8 cellular contexts compared by ENCODE assay signal in the genomic region with DNA sequence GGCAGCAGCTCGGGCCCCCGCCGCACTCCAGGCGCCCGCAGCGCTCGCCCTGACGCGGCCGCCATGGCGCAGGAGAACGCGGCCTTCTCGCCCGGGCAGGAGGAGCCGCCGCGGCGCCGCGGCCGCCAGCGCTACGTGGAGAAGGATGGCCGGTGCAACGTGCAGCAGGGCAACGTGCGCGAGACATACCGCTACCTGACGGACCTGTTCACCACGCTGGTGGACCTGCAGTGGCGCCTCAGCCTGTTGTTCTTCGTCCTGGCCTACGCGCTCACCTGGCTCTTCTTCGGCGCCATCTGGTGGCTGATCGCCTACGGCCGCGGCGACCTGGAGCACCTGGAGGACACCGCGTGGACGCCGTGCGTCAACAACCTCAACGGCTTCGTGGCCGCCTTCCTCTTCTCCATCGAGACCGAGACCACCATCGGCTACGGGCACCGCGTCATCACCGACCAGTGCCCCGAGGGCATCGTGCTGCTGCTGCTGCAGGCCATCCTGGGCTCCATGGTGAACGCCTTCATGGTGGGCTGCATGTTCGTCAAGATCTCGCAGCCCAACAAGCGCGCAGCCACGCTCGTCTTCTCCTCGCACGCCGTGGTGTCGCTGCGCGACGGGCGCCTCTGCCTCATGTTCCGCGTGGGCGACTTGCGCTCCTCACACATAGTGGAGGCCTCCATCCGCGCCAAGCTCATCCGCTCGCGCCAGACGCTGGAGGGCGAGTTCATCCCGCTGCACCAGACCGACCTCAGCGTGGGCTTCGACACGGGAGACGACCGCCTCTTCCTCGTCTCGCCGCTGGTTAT. TPM values are rescaled to one million over a fixed set of nuclear protein-coding genes. Genes with fewer than 3 reads are reported as not detected.
A peak's percentile ranks its signal among the peaks of the same experiment; 100 is the strongest.
DNase-seq lines count a peak whose midpoint lies in the region; ATAC-seq, FAIRE-seq and TF ChIP-seq lines count a peak whose summit lies in the region.

No MANE protein-coding gene starts in this region.

- no peak overlapping the region for H3K4me2 ChIP-seq in OCI-LY7 (ENCODE audit: low read length)

- no TSS peak for BruUV-seq in OCI-LY7 (replicated peaks; lab: Mats Ljungman, UMichigan)

- no peaks in the 10 kb centered on the region for H3K9me3 Mint-ChIP-seq in activated naive CD4-positive, alpha-beta T cell treated with anti-CD3 and anti-CD28 coated beads, Interleukin-2, amount 50 U/mL, for 24 hours

- peak; percentile 65 for ATAC-seq in HG02759 (IDR thresholded peaks at IDR 0.05; ENCODE audit: unreplicated experiment)
- peak; percentile 54 to 71 (median 60) for ATAC-seq in psoas muscle
- ATAC-seq in GM21737 (IDR thresholded peaks at IDR 0.05; ENCODE audit: unreplicated experiment) = no peak

- TF ChIP-seq CTCF in D721Med (IDR thresholded peaks at IDR 0.05; ENCODE audit: insufficient read depth, missing control alignments) (peak; percentile 72), OCI-LY7 (conservative IDR thresholded peaks at IDR 0.05; ENCODE audit: low read length) (peak; percentile 62), psoas muscle (IDR thresholded peaks at IDR 0.05) (peak; percentile 54), uterus (IDR thresholded peaks at IDR 0.05) (peak; percentile 47 to 65 (median 52))

- H3K36me3 ChIP-seq in OCI-LY7 (ENCODE audit: insufficient read depth, low read length) (peaks cover 14% of the 10 kb centered on the region), psoas muscle (ENCODE audit: insufficient read depth in 1 of 2, low read depth in 1 of 2) (no peaks in the 10 kb centered on the region), uterus (no peaks in the 10 kb centered on the region)

- no peak overlapping the region for H2AFZ ChIP-seq in OCI-LY7 (ENCODE audit: low read length)

- CTCF ChIA-PET in OCI-LY7 (lab: Charles Lee; ENCODE audit: unreplicated experiment) = interaction anchor here (1.1 kb wide), 1 partner anchor 12 kb away, joined by 3 read pairs; no protein-coding TSS in a partner anchor

- H3K79me2 ChIP-seq in OCI-LY7 (ENCODE audit: insufficient read depth, low read depth, low read length) = no peaks in the 10 kb centered on the region

- no peaks in the 10 kb centered on the region for H3K4me1 ChIP-seq in OCI-LY7 (ENCODE audit: insufficient read depth, low read length, poor library complexity, severe bottlenecking)
- H3K4me1 ChIP-seq in psoas muscle = no peaks in the 10 kb centered on the region
- no peaks in the 10 kb centered on the region for H3K4me1 ChIP-seq in uterus

- H3K9me3 ChIP-seq in OCI-LY7 (ENCODE audit: low read length) = no peaks in the 10 kb centered on the region
- H3K9me3 ChIP-seq in psoas muscle = no peaks in the 10 kb centered on the region
- no peaks in the 10 kb centered on the region for H3K9me3 ChIP-seq in uterus

- H3K4me3 ChIP-seq in OCI-LY7 (ENCODE audit: low read depth, low read length, poor library complexity, severe bottlenecking) (no peak overlapping the region), psoas muscle (peak overlapping the region; percentile 57), uterus (peak overlapping the region in 1 of 2 donors; percentile 29)

- no peaks in the 10 kb centered on the region for H3K9me2 ChIP-seq in OCI-LY7 (ENCODE audit: insufficient read depth, low read length)

- H3K36me3 Mint-ChIP-seq in activated naive CD4-positive, alpha-beta T cell treated with anti-CD3 and anti-CD28 coated beads, Interleukin-2, amount 50 U/mL, for 24 hours = no peaks in the 10 kb centered on the region

- DNase-seq in D721Med (ENCODE audit: insufficient read length, low spot score) = peak; percentile 74
- no peak for DNase-seq in OCI-LY7 (ENCODE audit: low spot score)
- DNase-seq in cardiac septum (ENCODE audit: low spot score) = peak; percentile 85
- DNase-seq in psoas muscle = peak; percentile 48 to 71
- DNase-seq in uterus = peak in 1 of 2 donors; percentile 55

- peaks cover 14% of the 10 kb centered on the region for H3K4me1 Mint-ChIP-seq in activated naive CD4-positive, alpha-beta T cell treated with anti-CD3 and anti-CD28 coated beads, Interleukin-2, amount 50 U/mL, for 24 hours

- FAIRE-seq in D721Med (lab: Jason Lieb, UNC) = no peak

- no peak overlapping the region for H3K27ac ChIP-seq in OCI-LY7 (ENCODE audit: low read depth, low read length, poor library complexity, severe bottlenecking)
- no peak overlapping the region for H3K27ac ChIP-seq in psoas muscle
- no peak overlapping the region for H3K27ac ChIP-seq in uterus

- H3K27me3 ChIP-seq in psoas muscle (ENCODE audit: insufficient read depth in 3 of 3, low read length in 2 of 3) (peaks cover 0 to 21% (median 0%) of the 10 kb centered on the region in 3 donors), uterus (peaks cover 0 to 13% of the 10 kb centered on the region in 2 donors)

- H3K4me3 Mint-ChIP-seq in activated naive CD4-positive, alpha-beta T cell treated with anti-CD3 and anti-CD28 coated beads, Interleukin-2, amount 50 U/mL, for 24 hours = peak overlapping the region; percentile 71

- POLR2A ChIA-PET in OCI-LY7 (lab: Charles Lee) = no interaction called here

- no peaks in the 10 kb centered on the region for H4K20me1 ChIP-seq in OCI-LY7 (ENCODE audit: insufficient read depth, low read length)

- H3K27me3 Mint-ChIP-seq in activated naive CD4-positive, alpha-beta T cell treated with anti-CD3 and anti-CD28 coated beads, Interleukin-2, amount 50 U/mL, for 24 hours = peaks cover 27% of the 10 kb centered on the region

- no peak for TF ChIP-seq POLR2A in uterus (IDR thresholded peaks at IDR 0.05)

- H3K27ac Mint-ChIP-seq in activated naive CD4-positive, alpha-beta T cell treated with anti-CD3 and anti-CD28 coated beads, Interleukin-2, amount 50 U/mL, for 24 hours = no peak overlapping the region

- intact Hi-C loops in OCI-LY7 (cut with micrococcal nuclease; ENCODE audit: unreplicated experiment) (no loop called here), cardiac septum (cut with DNase I) (loop anchor here (5.0 kb wide), 1 partner anchor 37 kb away; no protein-coding TSS in a partner anchor), psoas muscle (cut with DNase I) (loop anchor here (5.0 to 10.0 kb wide), 2 partner anchors 37 to 291 kb away; no protein-coding TSS in a partner anchor), uterus (cut with DNase I; ENCODE audit: low total_unique reads) (no loop called here)

- WGBS in psoas muscle, 3 donors = 33 to 41% (median 36%) methylated on average over 88 to 96 of the region's 96 CpGs

RNA-seq across cellular contexts. Expression of a gene that starts 2.8 kb away (rescaled TPM):
- total RNA-seq in OCI-LY7 (2014; rRNA removed; shearing (Covaris generic)) = not detected in 2 replicates
- total RNA-seq in OCI-LY7 (2022) (not detected in 2 replicates), cardiac septum (not detected), psoas muscle (not detected), uterus (under 1 TPM in 1 of 4 donors, not detected in 3; 0.28 TPM)
- polyA plus RNA-seq in psoas muscle = under 1 TPM in 2 of 3 donors, not detected in 1; 0.01 to 0.04 TPM

RNA-seq across cellular contexts. Expression of a gene that starts 14.2 kb away (rescaled TPM):
- 0.33 TPM in 1 of 2 replicates, not detected in the other for total RNA-seq in OCI-LY7 (2014; rRNA removed; shearing (Covaris generic))
- total RNA-seq in OCI-LY7 (2022) (0.15 and 0.29 TPM in 2 replicates), cardiac septum (0.05 TPM), psoas muscle (under 1 TPM in 2 of 4 donors, not detected in 2; 0.08 to 0.09 TPM), uterus (under 1 TPM in 1 of 4 donors, not detected in 3; 0.58 TPM)
- polyA plus RNA-seq in psoas muscle = under 1 TPM in 2 of 3 donors, not detected in 1; 0.01 to 0.03 TPM

RNA-seq across cellular contexts. Expression of a gene that starts 14.2 kb away (rescaled TPM):
- total RNA-seq in OCI-LY7 (2014; rRNA removed; shearing (Covaris generic)) = 18.7 and 19.9 TPM in 2 replicates
- total RNA-seq in OCI-LY7 (2022) (24.4 and 28.7 TPM in 2 replicates), cardiac septum (29.7 TPM), psoas muscle (1 to 10 TPM; 4.3 to 8.6 (median 6.4) TPM), uterus (10 to 100 TPM in 3 of 4 donors, 1 to 10 TPM in 1; 5.4 to 41.4 (median 26.9) TPM)
- polyA plus RNA-seq in psoas muscle = 1 to 10 TPM; 4.9 to 6.5 (median 6.4) TPM

RNA-seq across cellular contexts. Expression of a gene that starts 31.4 kb away (rescaled TPM):
- not detected in 2 replicates for total RNA-seq in OCI-LY7 (2014; rRNA removed; shearing (Covaris generic))
- total RNA-seq in OCI-LY7 (2022) (not detected in 2 replicates), cardiac septum (147 TPM), psoas muscle (1,000 to 10,000 TPM in 1 of 4 donors, 100 to 1,000 TPM in 3; 523 to 1,040 (median 587) TPM), uterus (10 to 100 TPM in 3 of 4 donors, 1 to 10 TPM in 1; 1.2 to 36.8 (median 13.4) TPM)
- 100 to 1,000 TPM in 2 of 3 donors, 10 to 100 TPM in 1; 52.5 to 194 (median 162) TPM for polyA plus RNA-seq in psoas muscle

RNA-seq across cellular contexts. Expression of a gene that starts 52.4 kb away (rescaled TPM):
- total RNA-seq in OCI-LY7 (2014; rRNA removed; shearing (Covaris generic)) = 4.1 and 4.2 TPM in 2 replicates
- total RNA-seq in OCI-LY7 (2022) (4.9 and 5.1 TPM in 2 replicates), cardiac septum (2.3 TPM), psoas muscle (1 to 10 TPM in 3 of 4 donors, under 1 TPM in 1; 0.84 to 1.5 (median 1.4) TPM), uterus (1 to 10 TPM; 1.8 to 9.4 (median 7.5) TPM)
- polyA plus RNA-seq in psoas muscle = 1 to 10 TPM in 2 of 3 donors, under 1 TPM in 1; 0.66 to 1.4 (median 1.3) TPM

Comparison
In these comparisons a context has a peak if more than half of its experiments do, and no peak if none do; other contexts are left out.
1. intact Hi-C loops: an anchor here in cardiac septum (5.0 kb wide) and psoas muscle (5.0 to 10.0 kb wide); none called in OCI-LY7 and uterus.